In the genomic region with DNA sequence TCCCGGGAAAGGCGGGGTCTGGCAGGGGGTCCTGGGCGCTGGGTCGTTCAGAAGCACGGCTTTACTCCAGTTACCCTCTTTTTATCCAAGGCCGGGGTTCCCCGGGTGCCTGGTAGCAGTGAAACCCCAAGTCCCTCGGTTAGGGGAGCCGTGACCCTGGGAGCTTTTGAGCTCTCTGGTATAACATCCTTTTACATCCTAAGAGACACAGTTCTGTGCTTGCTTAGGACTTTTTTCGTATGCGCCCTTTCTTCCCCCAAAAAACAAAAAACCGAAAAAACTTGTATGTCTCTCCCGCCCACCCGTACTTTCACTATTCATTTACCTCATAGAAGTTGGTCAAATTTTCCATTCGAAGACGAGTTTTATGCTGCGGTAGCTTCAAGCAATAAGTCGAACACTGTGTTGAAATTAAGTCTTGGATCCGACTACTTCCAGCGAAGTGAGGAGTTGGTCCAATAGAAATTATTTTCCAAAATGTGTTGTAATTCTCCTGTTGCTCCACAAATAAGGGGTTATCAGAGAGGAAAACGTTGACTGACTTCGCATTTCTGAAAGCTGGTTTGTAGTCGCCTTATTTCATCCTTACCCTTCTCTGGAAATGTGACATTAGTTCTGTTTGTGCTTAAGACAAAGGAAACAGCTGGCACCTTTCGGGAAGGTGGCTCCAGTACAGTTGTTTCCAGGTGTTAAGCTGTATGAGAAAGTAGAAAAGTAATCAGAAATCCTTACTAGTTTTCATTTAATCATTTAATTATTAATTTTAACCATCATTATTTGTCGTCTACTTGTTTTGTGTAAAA, we compare ENCODE assay signal across 8 cellular contexts. TPM values are rescaled to one million over a fixed set of nuclear protein-coding genes. Genes with fewer than 3 reads are reported as not detected.
DNase-seq lines count a peak whose midpoint lies in the region; ATAC-seq and TF ChIP-seq lines count a peak whose summit lies in the region.

No MANE protein-coding gene starts in this region.

- intact Hi-C loops in left lung (cut with DNase I) = no loop called here

- H3K4me3 Mint-ChIP-seq in central memory CD8-positive, alpha-beta T cell = peak overlapping the region; percentile 85

- ATAC-seq in GM19463 (IDR thresholded peaks at IDR 0.05; ENCODE audit: unreplicated experiment) (peak; percentile 7), HG03520 (IDR thresholded peaks at IDR 0.05; ENCODE audit: unreplicated experiment) (peak; percentile 17), left lung (peak; percentile 5)
- peak; percentile 25 for ATAC-seq in central memory CD8-positive, alpha-beta T cell (replicated peaks; ENCODE audit: extremely low read depth, poor library complexity, severe bottlenecking)

- no peak overlapping the region for H3K27ac ChIP-seq in SU-DHL-6 (ENCODE audit: low read depth, low read length)
- H3K27ac ChIP-seq in left lung = peak overlapping the region; percentile 96 to 98

- H3K27me3 ChIP-seq in SU-DHL-6 (ENCODE audit: low read length) (no peaks in the 10 kb centered on the region), left lung (no peaks in the 10 kb centered on the region)

- H3F3A ChIP-seq in SU-DHL-6 (ENCODE audit: insufficient read depth) = peaks cover 4% of the 10 kb centered on the region; the same call in 1 of the 2 replicates

- no peaks in the 10 kb centered on the region for H3K79me2 ChIP-seq in SU-DHL-6 (ENCODE audit: insufficient read depth, low read length)

- H3K9me3 Mint-ChIP-seq in central memory CD8-positive, alpha-beta T cell = no peaks in the 10 kb centered on the region

- H3K4me3 ChIP-seq in SU-DHL-6 (ENCODE audit: insufficient read depth, low read length, poor library complexity, severe bottlenecking) (peak overlapping the region; percentile 57), left lung (peak overlapping the region; percentile 82 to 90)

- H3K9me3 ChIP-seq in SU-DHL-6 (ENCODE audit: insufficient read depth, low read length) (no peaks in the 10 kb centered on the region), left lung (no peaks in the 10 kb centered on the region)

- H3K4me1 Mint-ChIP-seq in central memory CD8-positive, alpha-beta T cell = peaks cover 41% of the 10 kb centered on the region

- peaks cover 14% of the 10 kb centered on the region for H3K36me3 Mint-ChIP-seq in central memory CD8-positive, alpha-beta T cell (ENCODE audit: insufficient read depth)

- peaks cover 3 to 72% of the 10 kb centered on the region in 2 donors for H3K4me1 ChIP-seq in left lung

- H4K20me1 ChIP-seq in SU-DHL-6 (ENCODE audit: low read depth, low read length) = no peaks in the 10 kb centered on the region; the same call in 1 of the 2 replicates

- H3K36me3 ChIP-seq in SU-DHL-6 (ENCODE audit: low read length) = no peaks in the 10 kb centered on the region
- no peaks in the 10 kb centered on the region for H3K36me3 ChIP-seq in left lung

- peak overlapping the region; percentile 87 for H3K27ac Mint-ChIP-seq in central memory CD8-positive, alpha-beta T cell (ENCODE audit: low read depth)

- H3K27me3 Mint-ChIP-seq in central memory CD8-positive, alpha-beta T cell = no peaks in the 10 kb centered on the region

- H3K9ac ChIP-seq in SU-DHL-6 (ENCODE audit: low read length) = peak overlapping the region; percentile 62

- H2AFZ ChIP-seq in SU-DHL-6 (ENCODE audit: low read depth, low read length, severe bottlenecking) = peak overlapping the region; percentile 70

- DNase-seq in COLO668 (lab: John Stamatoyannopoulos, UW; ENCODE audit: unreplicated experiment) (peak; percentile 43), left lung (no peak)
- peak in 1 of 2 donors; percentile 44 for DNase-seq in central memory CD8-positive, alpha-beta T cell (ENCODE audit: low spot score in 2 of 2)
- peak; percentile 17 for DNase-seq in stimulated activated CD8-positive, alpha-beta memory T cell treated with anti-CD3 and anti-CD28 coated beads, Interleukin-15, amount 100 ng/mL, for 1 hour (ENCODE audit: low read depth)
- no peak for DNase-seq in NK-92 treated with Interleukin-12 subunit alpha and Interleukin-12 subunit beta, amount 100 ng/mL, for 24 hours (lab: John Stamatoyannopoulos, UW)

- TF ChIP-seq CTCF in SU-DHL-6 (IDR thresholded peaks at IDR 0.05; ENCODE audit: insufficient read depth, low read length, poor library complexity, severe bottlenecking) = no peak
- no peak for TF ChIP-seq CTCF in left lung (IDR thresholded peaks at IDR 0.05)

- no peaks in the 10 kb centered on the region for H3K9me2 ChIP-seq in SU-DHL-6 (replicated peaks; ENCODE audit: insufficient read depth, low read length)

- peak overlapping the region; percentile 89 for H3K4me2 ChIP-seq in SU-DHL-6 (ENCODE audit: low read depth, low read length, poor library complexity, severe bottlenecking)

RNA-seq across cellular contexts. Expression of a gene that starts 0.8 kb away (rescaled TPM):
- total RNA-seq in left lung = 10 to 100 TPM; 49.6 to 58.7 TPM

Comparison
In these comparisons a context has a peak if more than half of its experiments do, and no peak if none do; other contexts are left out.
1. DNase-seq: peak in COLO668 (single experiment) and stimulated activated CD8-positive, alpha-beta memory T cell treated with anti-CD3 and anti-CD28 coated beads, Interleukin-15, amount 100 ng/mL, for 1 hour (single experiment); none in left lung (0 of 2) and NK-92 treated with Interleukin-12 subunit alpha and Interleukin-12 subunit beta, amount 100 ng/mL, for 24 hours (single experiment).
2. Peak in every context shown above with its lines, with median percentiles within 50 percentile points of each other: ATAC-seq.